ENCODE assay signal across 25 cellular contexts in the genomic region with DNA sequence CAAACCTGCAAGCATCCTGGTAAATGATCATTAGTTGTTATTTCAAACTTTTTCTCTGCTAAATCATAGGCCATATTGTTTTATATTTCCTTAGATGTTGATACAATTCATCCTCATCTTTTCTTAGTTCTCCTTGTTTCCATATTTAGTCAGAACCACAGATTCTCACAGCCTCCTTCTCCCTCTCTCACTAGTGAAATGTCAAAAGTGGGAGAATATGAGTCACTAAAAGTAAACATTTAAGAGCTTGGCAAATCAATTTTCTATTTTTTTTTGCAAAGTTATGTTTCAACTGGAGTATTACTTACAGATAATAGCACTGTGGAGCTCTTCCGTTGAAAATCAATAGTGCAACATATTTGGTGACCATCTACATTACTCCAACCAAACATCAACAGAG.
DNase-seq lines count a peak whose midpoint lies in the region; ATAC-seq and TF ChIP-seq lines count a peak whose summit lies in the region.
"Had no signal": no experiment of that assay in that cellular context is flagged by ENCODE, and none has a peak within 500 bp of the region (broad histone marks: within the 10 kb centered on the region; RNA-seq: fewer than 3 reads in every experiment).

No MANE protein-coding gene starts in this region.

- no peaks in the 10 kb centered on the region for H3K27me3 ChIP-seq in body of pancreas
- H3K27me3 ChIP-seq: adrenal gland, dorsolateral prefrontal cortex, neutrophil, testis, vagina had no signal

- no peaks in the 10 kb centered on the region for H3K36me3 ChIP-seq in body of pancreas (replicated peaks in 1 of 2; ENCODE audit: insufficient read depth in 1 of 2, low read depth in 2 of 2)
- H3K36me3 ChIP-seq: adrenal gland, neutrophil, vagina had no signal

- WGBS in body of pancreas, 2 donors, result 13 to 15% methylated on average over 1 of the region's 1 CpG

- no peak for TF ChIP-seq POLR2A in body of pancreas (IDR thresholded peaks at IDR 0.05)

- H3K4me3 ChIP-seq in fibroblast of pulmonary artery (replicated peaks; ENCODE audit: low read depth, low read length) (no peak overlapping the region), body of pancreas (no peak overlapping the region)
- H3K4me3 ChIP-seq: adrenal gland, dorsolateral prefrontal cortex, GM23338, testis, vagina had no signal

- ATAC-seq in body of pancreas, result no peak
- ATAC-seq: GM23338; stimulated activated effector memory CD8-positive, alpha-beta T cell treated with anti-CD3 and anti-CD28 coated beads, Interleukin-12 subunit alpha, Interleukin-12 subunit beta, amount 100 ng/mL, for 72 hours had no signal

- TF ChIP-seq CTCF in fibroblast of pulmonary artery (IDR thresholded peaks at IDR 0.05; ENCODE audit: low read length, missing control alignments) (no peak), body of pancreas (IDR thresholded peaks at IDR 0.05) (no peak)

- H3K27ac ChIP-seq in body of pancreas, result no peak overlapping the region
- H3K27ac ChIP-seq: adrenal gland, dorsolateral prefrontal cortex, neutrophil, testis, vagina had no signal

- DNase-seq in ELR (ENCODE audit: low read depth) (peak; percentile 15), astrocyte of the hippocampus (ENCODE audit: low read depth, low spot score) (peak; percentile 18), fibroblast of pulmonary artery (ENCODE audit: low read depth) (peak; percentile 33), stromal cell of bone marrow (ENCODE audit: low read depth) (peak; percentile 73), body of pancreas (no peak), SHP77 treated with DMSO at 0.1 percent for 48 hours (lab: John Stamatoyannopoulos, UW) (no peak)
- DNase-seq in activated effector memory CD4-positive, alpha-beta T cell treated with anti-CD3 and anti-CD28 coated beads, Interleukin-2, amount 50 U/mL, for 16 hours, result no peak
- DNase-seq: activated CD4-positive, alpha-beta T cell treated with anti-CD3 and anti-CD28 coated beads for 48 hours; activated T-cell treated with anti-CD3 and anti-CD28 coated beads, Interleukin-2, amount 50 U/mL, for 24 hours; adrenal gland; CD4-positive, alpha-beta T cell; central memory CD4-positive, alpha-beta T cell; dorsolateral prefrontal cortex; GDM1; NCI-H1694; NCI-H2171 treated with DMSO at 0.1 percent for 48 hours; NCI-H524; NK-92 treated with Interleukin-12 subunit alpha and Interleukin-12 subunit beta, amount 100 ng/mL, for 24 hours; small intestine; stimulated activated CD4-positive, alpha-beta T cell treated with anti-CD3 and anti-CD28 coated beads, Interleukin-2, amount 100 ng/mL, for 48 hours; testis had no signal

- no peaks in the 10 kb centered on the region for H3K9me3 ChIP-seq in body of pancreas
- H3K9me3 ChIP-seq: adrenal gland, neutrophil, testis, vagina had no signal

- intact Hi-C loops in body of pancreas (cut with DNase I), result no loop called here

- no peaks in the 10 kb centered on the region for H3K4me1 ChIP-seq in body of pancreas
- H3K4me1 ChIP-seq: adrenal gland, testis, vagina had no signal

Comparison
In these comparisons a context has a peak if more than half of its experiments do, and no peak if none do; other contexts are left out.
1. DNase-seq: peak in ELR (single experiment), astrocyte of the hippocampus (single experiment), fibroblast of pulmonary artery (single experiment) and stromal cell of bone marrow (single experiment); none in body of pancreas (0 of 4), SHP77 treated with DMSO at 0.1 percent for 48 hours (single experiment) and activated effector memory CD4-positive, alpha-beta T cell treated with anti-CD3 and anti-CD28 coated beads, Interleukin-2, amount 50 U/mL, for 16 hours (single experiment).